In genomic region chr11:75762885-75763284, GRCh38 we compare ENCODE assay signal across 12 cellular contexts.
A peak's percentile ranks its signal among the peaks of the same experiment; 100 is the strongest.
DNase-seq lines count a peak whose midpoint lies in the region; ATAC-seq lines count a peak whose summit lies in the region.
"Had no signal": no experiment of that assay in that cellular context is flagged by ENCODE, and none has a peak within 500 bp of the region (broad histone marks: within the 10 kb centered on the region; RNA-seq: fewer than 3 reads in every experiment).

No MANE protein-coding gene starts in this region.

- H3K27me3 Mint-ChIP-seq in stimulated activated naive B cell treated with anti-CD40 and anti-IgM and Interleukin-4, amounts not matched to agents 10 μg/mL and 1 μg/mL and 100 μg/mL, for 72 hours = peaks cover 0 to 12% of the 10 kb centered on the region in 2 donors

- no peaks in the 10 kb centered on the region for H3K9me3 Mint-ChIP-seq in stimulated activated naive B cell treated with anti-CD40 and anti-IgM and Interleukin-4, amounts not matched to agents 10 μg/mL and 1 μg/mL and 100 μg/mL, for 72 hours

- no peak for ATAC-seq in stimulated activated naive B cell treated with anti-CD40 and anti-IgM and Interleukin-4, amounts not matched to agents 10 μg/mL and 1 μg/mL and 100 μg/mL, for 72 hours (replicated peaks)
- ATAC-seq in GM21576 (IDR thresholded peaks at IDR 0.05; ENCODE audit: unreplicated experiment) (no peak), HG02884 (IDR thresholded peaks at IDR 0.05; ENCODE audit: unreplicated experiment) (no peak), GM18868 (IDR thresholded peaks at IDR 0.05; ENCODE audit: unreplicated experiment) (no peak)

- peaks cover 7 to 9% of the 10 kb centered on the region in 2 donors for H3K4me1 Mint-ChIP-seq in stimulated activated naive B cell treated with anti-CD40 and anti-IgM and Interleukin-4, amounts not matched to agents 10 μg/mL and 1 μg/mL and 100 μg/mL, for 72 hours

- no peaks in the 10 kb centered on the region for H3K36me3 Mint-ChIP-seq in stimulated activated naive B cell treated with anti-CD40 and anti-IgM and Interleukin-4, amounts not matched to agents 10 μg/mL and 1 μg/mL and 100 μg/mL, for 72 hours

- DNase-seq in SIG-M5 treated with dmso at 0.1 percent for 504 hours (lab: John Stamatoyannopoulos, UW; ENCODE audit: unreplicated experiment) (peak; percentile 89), SIG-M5 (lab: John Stamatoyannopoulos, UW) (no peak), SKM-1 (lab: John Stamatoyannopoulos, UW; ENCODE audit: unreplicated experiment) (peak; percentile 82), iris pigment epithelial cell (ENCODE audit: low read depth) (peak; percentile 75)
- no peak for DNase-seq in stimulated activated naive B cell treated with anti-CD40 and anti-IgM and Interleukin-4, amounts not matched to agents 10 μg/mL and 1 μg/mL and 100 μg/mL, for 72 hours
- DNase-seq: activated CD4-positive, alpha-beta T cell treated with anti-CD3 and anti-CD28 coated beads, Interleukin-2, amount 50 U/mL, for 1 hour; effector memory CD4-positive, alpha-beta T cell; heart left ventricle; T-helper 2 cell had no signal

- H3K4me3 Mint-ChIP-seq in stimulated activated naive B cell treated with anti-CD40 and anti-IgM and Interleukin-4, amounts not matched to agents 10 μg/mL and 1 μg/mL and 100 μg/mL, for 72 hours = no peak overlapping the region

- H3K27ac Mint-ChIP-seq in stimulated activated naive B cell treated with anti-CD40 and anti-IgM and Interleukin-4, amounts not matched to agents 10 μg/mL and 1 μg/mL and 100 μg/mL, for 72 hours = peak overlapping the region; percentile 32

Comparison
In these comparisons a context has a peak if more than half of its experiments do, and no peak if none do; other contexts are left out.
1. DNase-seq: peak in SIG-M5 treated with dmso at 0.1 percent for 504 hours (single experiment), SKM-1 (single experiment) and iris pigment epithelial cell (single experiment); none in SIG-M5 (single experiment) and stimulated activated naive B cell treated with anti-CD40 and anti-IgM and Interleukin-4, amounts not matched to agents 10 μg/mL and 1 μg/mL and 100 μg/mL, for 72 hours (single experiment).